Comparison of ENCODE assay signal across 1 cellular context in the genomic region with DNA sequence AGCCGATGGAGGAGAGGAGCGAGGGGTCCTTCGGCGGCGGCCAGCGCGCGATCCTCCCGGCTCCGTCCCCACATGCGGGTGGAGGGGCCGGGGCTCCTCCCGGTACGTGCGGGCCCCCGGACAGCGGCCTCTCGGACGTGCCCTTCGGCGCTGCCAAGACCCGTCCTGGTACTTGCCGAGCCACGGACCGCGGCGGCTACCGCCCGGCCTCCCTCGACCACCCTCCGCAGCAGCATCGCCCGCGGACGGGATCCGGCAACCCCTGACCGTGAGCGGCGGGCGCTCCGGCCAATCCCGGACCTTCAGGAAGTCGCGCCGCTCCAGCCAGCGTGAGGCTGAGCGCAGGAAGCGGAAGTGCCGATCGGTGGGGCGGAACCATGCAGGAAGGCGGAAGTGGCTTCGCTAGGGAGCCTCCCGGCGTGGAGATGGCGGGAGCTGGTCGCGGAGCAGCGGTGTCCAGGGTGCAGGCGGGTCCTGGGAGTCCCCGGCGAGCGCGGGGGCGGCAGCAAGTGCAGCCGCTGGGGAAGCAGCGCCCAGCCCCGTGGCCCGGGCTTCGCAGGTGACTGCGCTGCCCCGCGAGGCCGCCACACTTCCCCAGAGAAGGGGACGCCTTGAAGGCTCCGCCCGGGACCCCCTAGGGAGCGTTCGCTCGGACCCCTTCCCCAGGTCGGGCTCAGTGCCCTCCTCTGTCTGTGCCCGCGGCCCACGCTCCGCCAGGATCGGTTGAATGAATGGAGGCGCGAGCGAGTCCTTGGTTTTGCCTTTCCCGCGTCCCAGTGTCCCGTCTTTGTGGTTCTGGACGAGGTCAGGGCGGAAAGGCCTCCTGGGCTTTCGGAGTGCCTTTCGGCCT.
TF ChIP-seq lines count a peak whose summit lies in the region.

A gene with protein sequence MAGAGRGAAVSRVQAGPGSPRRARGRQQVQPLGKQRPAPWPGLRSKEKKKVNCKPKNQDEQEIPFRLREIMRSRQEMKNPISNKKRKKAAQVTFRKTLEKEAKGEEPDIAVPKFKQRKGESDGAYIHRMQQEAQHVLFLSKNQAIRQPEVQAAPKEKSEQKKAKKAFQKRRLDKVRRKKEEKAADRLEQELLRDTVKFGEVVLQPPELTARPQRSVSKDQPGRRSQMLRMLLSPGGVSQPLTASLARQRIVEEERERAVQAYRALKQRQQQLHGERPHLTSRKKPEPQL (plus strand): TSS at position 396 of the 850 bp plus-strand sequence. CDS start 30 bp downstream, at position 426.
A gene (minus strand): TSS at position 264 of the 850 bp plus-strand sequence. CDS start 28 bp downstream, at position 236.

TF ChIP-seq in H1, 55 proteins besides CTCF, POLR2A, EP300 and RAD21:
- TF ChIP-seq RNF2 (IDR thresholded peaks at IDR 0.05; ENCODE audit: borderline replicate concordance, low read depth, low read length, missing control alignments, poor library complexity, severe bottlenecking) (no peak), CHD2 (IDR thresholded peaks at IDR 0.05; ENCODE audit: low read length) (peak; percentile 83), ASH2L (IDR thresholded peaks at IDR 0.05; ENCODE audit: low read length) (peak; percentile 63), KDM1A (IDR thresholded peaks at IDR 0.05; ENCODE audit: borderline replicate concordance, low read length) (no peak), EZH2 (IDR thresholded peaks at IDR 0.05; ENCODE audit: low read depth, low read length, severe bottlenecking) (no peak), SP1 (IDR thresholded peaks at IDR 0.05; ENCODE audit: low read depth, low read length) (peak; percentile 81), SRF (IDR thresholded peaks at IDR 0.05; ENCODE audit: low read depth, low read length) (no peak), GTF2F1 (IDR thresholded peaks at IDR 0.05; ENCODE audit: borderline replicate concordance, low read depth, low read length) (peak; percentile 27; the same call in 1 of the 2 replicates), TAF7 (optimal IDR thresholded peaks at IDR 0.05; ENCODE audit: borderline replicate concordance, low read depth, low read length) (peak; percentile 59), TAF1 (IDR thresholded peaks at IDR 0.05; ENCODE audit: low read depth, low read length) (peak; percentile 76), EGR1 (IDR thresholded peaks at IDR 0.05; ENCODE audit: borderline replicate concordance, low read depth, low read length) (peak; percentile 92), SP2 (IDR thresholded peaks at IDR 0.05; ENCODE audit: low read length) (peak; percentile 61), SIN3A (conservative IDR thresholded peaks at IDR 0.05 in 1 of 2, IDR thresholded peaks at IDR 0.05 in 1 of 2; ENCODE audit: low read depth in 1 of 2, low read length in 2 of 2) (peak; percentile 23 to 63; a peak in 1 of 4 replicates), NANOG (IDR thresholded peaks at IDR 0.05; ENCODE audit: insufficient read depth, low read depth, low read length, poor library complexity, severe bottlenecking) (peak; percentile 80), SP4 (IDR thresholded peaks at IDR 0.05; ENCODE audit: low read length) (no peak), BCL11A (IDR thresholded peaks at IDR 0.05; ENCODE audit: low read depth in 2 of 2, low read length in 2 of 2) (no peak), HDAC2 (IDR thresholded peaks at IDR 0.05; ENCODE audit: borderline replicate concordance in 1 of 2, low read depth in 2 of 2, low read length in 2 of 2) (peak in 1 of 2 experiments; percentile 69; a peak in 1 of 4 replicates), SIRT6 (IDR thresholded peaks at IDR 0.05; ENCODE audit: low read length) (no peak), SUZ12 (IDR thresholded peaks at IDR 0.05; ENCODE audit: low read length) (no peak), TBP (IDR thresholded peaks at IDR 0.05; ENCODE audit: low read depth, low read length) (peak; percentile 70), PHF8 (conservative IDR thresholded peaks at IDR 0.05; ENCODE audit: low read depth, low read length) (peak; percentile 98), CREB1 (IDR thresholded peaks at IDR 0.05) (peak; percentile 60), POLR2AphosphoS5 (IDR thresholded peaks at IDR 0.05; ENCODE audit: low read depth, low read length) (peak; percentile 96), KDM5A (IDR thresholded peaks at IDR 0.05; ENCODE audit: low read length) (peak; percentile 69; the same call in 1 of the 2 replicates), BRCA1 (IDR thresholded peaks at IDR 0.05; ENCODE audit: low read depth, low read length) (no peak), TCF12 (IDR thresholded peaks at IDR 0.05; ENCODE audit: low read depth, low read length) (no peak), YY1 (IDR thresholded peaks at IDR 0.05; ENCODE audit: low read depth, low read length) (peak; percentile 80; the same call in 1 of the 2 replicates), CTBP2 (IDR thresholded peaks at IDR 0.05; ENCODE audit: borderline replicate concordance, insufficient read depth, insufficient read length, low read length) (no peak), CBX5 (IDR thresholded peaks at IDR 0.05; ENCODE audit: low read depth, low read length) (no peak), RBBP5 (IDR thresholded peaks at IDR 0.05; ENCODE audit: borderline replicate concordance, low read depth, low read length) (peak; percentile 89), KDM4A (IDR thresholded peaks at IDR 0.05; ENCODE audit: low read depth, low read length, severe bottlenecking) (peak; percentile 66), GABPA (IDR thresholded peaks at IDR 0.05; ENCODE audit: borderline replicate concordance, insufficient read depth, low read length) (peak; percentile 97)
- TF ChIP-seq, protein P1, sequence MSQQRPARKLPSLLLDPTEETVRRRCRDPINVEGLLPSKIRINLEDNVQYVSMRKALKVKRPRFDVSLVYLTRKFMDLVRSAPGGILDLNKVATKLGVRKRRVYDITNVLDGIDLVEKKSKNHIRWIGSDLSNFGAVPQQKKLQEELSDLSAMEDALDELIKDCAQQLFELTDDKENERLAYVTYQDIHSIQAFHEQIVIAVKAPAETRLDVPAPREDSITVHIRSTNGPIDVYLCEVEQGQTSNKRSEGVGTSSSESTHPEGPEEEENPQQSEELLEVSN (IDR thresholded peaks at IDR 0.05), result peak; percentile 74; the same call in 1 of the 2 replicates
- TF ChIP-seq, protein P2, sequence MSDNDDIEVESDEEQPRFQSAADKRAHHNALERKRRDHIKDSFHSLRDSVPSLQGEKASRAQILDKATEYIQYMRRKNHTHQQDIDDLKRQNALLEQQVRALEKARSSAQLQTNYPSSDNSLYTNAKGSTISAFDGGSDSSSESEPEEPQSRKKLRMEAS (IDR thresholded peaks at IDR 0.05), result peak; percentile 68
- TF ChIP-seq, protein P3, sequence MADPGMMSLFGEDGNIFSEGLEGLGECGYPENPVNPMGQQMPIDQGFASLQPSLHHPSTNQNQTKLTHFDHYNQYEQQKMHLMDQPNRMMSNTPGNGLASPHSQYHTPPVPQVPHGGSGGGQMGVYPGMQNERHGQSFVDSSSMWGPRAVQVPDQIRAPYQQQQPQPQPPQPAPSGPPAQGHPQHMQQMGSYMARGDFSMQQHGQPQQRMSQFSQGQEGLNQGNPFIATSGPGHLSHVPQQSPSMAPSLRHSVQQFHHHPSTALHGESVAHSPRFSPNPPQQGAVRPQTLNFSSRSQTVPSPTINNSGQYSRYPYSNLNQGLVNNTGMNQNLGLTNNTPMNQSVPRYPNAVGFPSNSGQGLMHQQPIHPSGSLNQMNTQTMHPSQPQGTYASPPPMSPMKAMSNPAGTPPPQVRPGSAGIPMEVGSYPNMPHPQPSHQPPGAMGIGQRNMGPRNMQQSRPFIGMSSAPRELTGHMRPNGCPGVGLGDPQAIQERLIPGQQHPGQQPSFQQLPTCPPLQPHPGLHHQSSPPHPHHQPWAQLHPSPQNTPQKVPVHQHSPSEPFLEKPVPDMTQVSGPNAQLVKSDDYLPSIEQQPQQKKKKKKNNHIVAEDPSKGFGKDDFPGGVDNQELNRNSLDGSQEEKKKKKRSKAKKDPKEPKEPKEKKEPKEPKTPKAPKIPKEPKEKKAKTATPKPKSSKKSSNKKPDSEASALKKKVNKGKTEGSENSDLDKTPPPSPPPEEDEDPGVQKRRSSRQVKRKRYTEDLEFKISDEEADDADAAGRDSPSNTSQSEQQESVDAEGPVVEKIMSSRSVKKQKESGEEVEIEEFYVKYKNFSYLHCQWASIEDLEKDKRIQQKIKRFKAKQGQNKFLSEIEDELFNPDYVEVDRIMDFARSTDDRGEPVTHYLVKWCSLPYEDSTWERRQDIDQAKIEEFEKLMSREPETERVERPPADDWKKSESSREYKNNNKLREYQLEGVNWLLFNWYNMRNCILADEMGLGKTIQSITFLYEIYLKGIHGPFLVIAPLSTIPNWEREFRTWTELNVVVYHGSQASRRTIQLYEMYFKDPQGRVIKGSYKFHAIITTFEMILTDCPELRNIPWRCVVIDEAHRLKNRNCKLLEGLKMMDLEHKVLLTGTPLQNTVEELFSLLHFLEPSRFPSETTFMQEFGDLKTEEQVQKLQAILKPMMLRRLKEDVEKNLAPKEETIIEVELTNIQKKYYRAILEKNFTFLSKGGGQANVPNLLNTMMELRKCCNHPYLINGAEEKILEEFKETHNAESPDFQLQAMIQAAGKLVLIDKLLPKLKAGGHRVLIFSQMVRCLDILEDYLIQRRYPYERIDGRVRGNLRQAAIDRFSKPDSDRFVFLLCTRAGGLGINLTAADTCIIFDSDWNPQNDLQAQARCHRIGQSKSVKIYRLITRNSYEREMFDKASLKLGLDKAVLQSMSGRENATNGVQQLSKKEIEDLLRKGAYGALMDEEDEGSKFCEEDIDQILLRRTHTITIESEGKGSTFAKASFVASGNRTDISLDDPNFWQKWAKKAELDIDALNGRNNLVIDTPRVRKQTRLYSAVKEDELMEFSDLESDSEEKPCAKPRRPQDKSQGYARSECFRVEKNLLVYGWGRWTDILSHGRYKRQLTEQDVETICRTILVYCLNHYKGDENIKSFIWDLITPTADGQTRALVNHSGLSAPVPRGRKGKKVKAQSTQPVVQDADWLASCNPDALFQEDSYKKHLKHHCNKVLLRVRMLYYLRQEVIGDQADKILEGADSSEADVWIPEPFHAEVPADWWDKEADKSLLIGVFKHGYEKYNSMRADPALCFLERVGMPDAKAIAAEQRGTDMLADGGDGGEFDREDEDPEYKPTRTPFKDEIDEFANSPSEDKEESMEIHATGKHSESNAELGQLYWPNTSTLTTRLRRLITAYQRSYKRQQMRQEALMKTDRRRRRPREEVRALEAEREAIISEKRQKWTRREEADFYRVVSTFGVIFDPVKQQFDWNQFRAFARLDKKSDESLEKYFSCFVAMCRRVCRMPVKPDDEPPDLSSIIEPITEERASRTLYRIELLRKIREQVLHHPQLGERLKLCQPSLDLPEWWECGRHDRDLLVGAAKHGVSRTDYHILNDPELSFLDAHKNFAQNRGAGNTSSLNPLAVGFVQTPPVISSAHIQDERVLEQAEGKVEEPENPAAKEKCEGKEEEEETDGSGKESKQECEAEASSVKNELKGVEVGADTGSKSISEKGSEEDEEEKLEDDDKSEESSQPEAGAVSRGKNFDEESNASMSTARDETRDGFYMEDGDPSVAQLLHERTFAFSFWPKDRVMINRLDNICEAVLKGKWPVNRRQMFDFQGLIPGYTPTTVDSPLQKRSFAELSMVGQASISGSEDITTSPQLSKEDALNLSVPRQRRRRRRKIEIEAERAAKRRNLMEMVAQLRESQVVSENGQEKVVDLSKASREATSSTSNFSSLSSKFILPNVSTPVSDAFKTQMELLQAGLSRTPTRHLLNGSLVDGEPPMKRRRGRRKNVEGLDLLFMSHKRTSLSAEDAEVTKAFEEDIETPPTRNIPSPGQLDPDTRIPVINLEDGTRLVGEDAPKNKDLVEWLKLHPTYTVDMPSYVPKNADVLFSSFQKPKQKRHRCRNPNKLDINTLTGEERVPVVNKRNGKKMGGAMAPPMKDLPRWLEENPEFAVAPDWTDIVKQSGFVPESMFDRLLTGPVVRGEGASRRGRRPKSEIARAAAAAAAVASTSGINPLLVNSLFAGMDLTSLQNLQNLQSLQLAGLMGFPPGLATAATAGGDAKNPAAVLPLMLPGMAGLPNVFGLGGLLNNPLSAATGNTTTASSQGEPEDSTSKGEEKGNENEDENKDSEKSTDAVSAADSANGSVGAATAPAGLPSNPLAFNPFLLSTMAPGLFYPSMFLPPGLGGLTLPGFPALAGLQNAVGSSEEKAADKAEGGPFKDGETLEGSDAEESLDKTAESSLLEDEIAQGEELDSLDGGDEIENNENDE (IDR thresholded peaks at IDR 0.05; ENCODE audit: insufficient replicate concordance, low read length), result no peak
TF ChIP-seq in H1: peak in this region for 22.
